In genomic region chrX:139932901-139933796, GRCh38 we compare ENCODE assay signal across 1 cellular context.
TF ChIP-seq lines count a peak whose summit lies in the region.

Gene ATP11C, minus strand, starts transcription at chrX:139933053. Its CDS starts 1,011 bp downstream, at chrX:139932042.

TF ChIP-seq in HEK293, 187 proteins besides CTCF, POLR2A, EP300 and RAD21 (continued from another document and continues in another):
- TF ChIP-seq, protein P1, sequence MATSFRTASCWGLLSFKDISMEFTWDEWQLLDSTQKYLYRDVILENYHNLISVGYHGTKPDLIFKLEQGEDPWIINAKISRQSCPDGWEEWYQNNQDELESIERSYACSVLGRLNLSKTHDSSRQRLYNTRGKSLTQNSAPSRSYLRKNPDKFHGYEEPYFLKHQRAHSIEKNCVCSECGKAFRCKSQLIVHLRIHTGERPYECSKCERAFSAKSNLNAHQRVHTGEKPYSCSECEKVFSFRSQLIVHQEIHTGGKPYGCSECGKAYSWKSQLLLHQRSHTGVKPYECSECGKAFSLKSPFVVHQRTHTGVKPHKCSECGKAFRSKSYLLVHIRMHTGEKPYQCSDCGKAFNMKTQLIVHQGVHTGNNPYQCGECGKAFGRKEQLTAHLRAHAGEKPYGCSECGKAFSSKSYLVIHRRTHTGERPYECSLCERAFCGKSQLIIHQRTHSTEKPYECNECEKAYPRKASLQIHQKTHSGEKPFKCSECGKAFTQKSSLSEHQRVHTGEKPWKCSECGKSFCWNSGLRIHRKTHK (tag by site-specific recombination; IDR thresholded peaks at IDR 0.05): no peak
- TF ChIP-seq ZNF610 (tag by site-specific recombination; IDR thresholded peaks at IDR 0.05; ENCODE audit: borderline replicate concordance) (no peak), ZNF626 (tag by site-specific recombination; IDR thresholded peaks at IDR 0.05) (no peak), ZBTB21 (tag by site-specific recombination; IDR thresholded peaks at IDR 0.05) (no peak), ZNF157 (tag by site-specific recombination; IDR thresholded peaks at IDR 0.05) (no peak), KLF1 (tag by site-specific recombination; IDR thresholded peaks at IDR 0.05) (peak; percentile 29; the same call in 1 of the 2 replicates), ZNF221 (tag by site-specific recombination; IDR thresholded peaks at IDR 0.05; ENCODE audit: borderline replicate concordance) (no peak), ZNF112 (tag by site-specific recombination; IDR thresholded peaks at IDR 0.05) (no peak), OVOL3 (tag by site-specific recombination; IDR thresholded peaks at IDR 0.05) (no peak), ZNF132 (tag by site-specific recombination; IDR thresholded peaks at IDR 0.05; ENCODE audit: borderline replicate concordance) (no peak), ZNF600 (tag by site-specific recombination; IDR thresholded peaks at IDR 0.05) (0 out of 2 replicates have a peak, but pooled peaks have one; percentile 12), ZSCAN16 (tag by site-specific recombination; IDR thresholded peaks at IDR 0.05) (no peak), SP3 (tag by site-specific recombination; IDR thresholded peaks at IDR 0.05) (peak; percentile 76), ZFP37 (tag by site-specific recombination; IDR thresholded peaks at IDR 0.05) (no peak), ZNF324 (tag by site-specific recombination; IDR thresholded peaks at IDR 0.05) (no peak), TCF7L2 (IDR thresholded peaks at IDR 0.05; ENCODE audit: borderline replicate concordance, low read depth, low read length) (no peak), ZNF548 (tag by site-specific recombination; IDR thresholded peaks at IDR 0.05) (no peak), ZNF837 (tag by site-specific recombination; IDR thresholded peaks at IDR 0.05) (no peak), ZNF19 (tag by site-specific recombination; IDR thresholded peaks at IDR 0.05; ENCODE audit: low read depth) (no peak), ZNF558 (tag by site-specific recombination; IDR thresholded peaks at IDR 0.05) (peak; percentile 13; the same call in 1 of the 2 replicates), ZNF561 (tag by site-specific recombination; IDR thresholded peaks at IDR 0.05; ENCODE audit: borderline replicate concordance) (peak; percentile 33; the same call in 1 of the 2 replicates), REPIN1 (tag by site-specific recombination; IDR thresholded peaks at IDR 0.05; ENCODE audit: low read depth) (no peak), MZF1 (tag by site-specific recombination; IDR thresholded peaks at IDR 0.05; ENCODE audit: borderline replicate concordance) (no peak), ZNF830 (tag by site-specific recombination; IDR thresholded peaks at IDR 0.05; ENCODE audit: low read depth) (no peak), ZBTB48 (tag by site-specific recombination; IDR thresholded peaks at IDR 0.05) (no peak), ZBTB20 (tag by site-specific recombination; IDR thresholded peaks at IDR 0.05) (peak; percentile 78), ZIC2 (tag by site-specific recombination; IDR thresholded peaks at IDR 0.05) (no peak), KLF17 (tag by site-specific recombination; IDR thresholded peaks at IDR 0.05) (no peak), ZNF341 (tag by site-specific recombination; IDR thresholded peaks at IDR 0.05; ENCODE audit: low read depth) (peak; percentile 97), KLF9 (tag by site-specific recombination; IDR thresholded peaks at IDR 0.05; ENCODE audit: low read depth) (peak; percentile 12; the same call in 1 of the 2 replicates), ZNF624 (tag by site-specific recombination; IDR thresholded peaks at IDR 0.05) (no peak), MYNN (tag by site-specific recombination; IDR thresholded peaks at IDR 0.05; ENCODE audit: borderline replicate concordance) (peak; percentile 94), ZNF76 (tag by site-specific recombination; IDR thresholded peaks at IDR 0.05; ENCODE audit: borderline replicate concordance, low read depth) (peak; percentile 77), ZNF621 (tag by site-specific recombination; IDR thresholded peaks at IDR 0.05) (no peak), ZBTB1 (tag by site-specific recombination; IDR thresholded peaks at IDR 0.05) (no peak), HIC1 (tag by site-specific recombination; IDR thresholded peaks at IDR 0.05) (no peak), MEIS1 (CRISPR knock-in tag; IDR thresholded peaks at IDR 0.05; ENCODE audit: borderline replicate concordance) (no peak), BCL11A (tag by site-specific recombination; IDR thresholded peaks at IDR 0.05; ENCODE audit: low read depth) (no peak), ZNF707 (tag by site-specific recombination; IDR thresholded peaks at IDR 0.05) (no peak), ZNF585B (tag by site-specific recombination; IDR thresholded peaks at IDR 0.05) (no peak), ZBTB8A (tag by site-specific recombination; IDR thresholded peaks at IDR 0.05) (peak; percentile 67), ZNF658 (tag by site-specific recombination; IDR thresholded peaks at IDR 0.05) (no peak), ZBTB17 (tag by site-specific recombination; IDR thresholded peaks at IDR 0.05) (0 out of 2 replicates have a peak, but pooled peaks have one; percentile 14), ZXDB (tag by site-specific recombination; IDR thresholded peaks at IDR 0.05) (peak; percentile 43; the same call in 1 of the 2 replicates), ZNF426 (tag by site-specific recombination; IDR thresholded peaks at IDR 0.05) (no peak), ZNF10 (tag by site-specific recombination; IDR thresholded peaks at IDR 0.05) (no peak), KLF7 (tag by site-specific recombination; IDR thresholded peaks at IDR 0.05; ENCODE audit: borderline replicate concordance) (no peak; the same call in 1 of the 2 replicates), HOXA7 (CRISPR knock-in tag; IDR thresholded peaks at IDR 0.05; ENCODE audit: borderline replicate concordance) (no peak), ZNF133 (tag by site-specific recombination; IDR thresholded peaks at IDR 0.05) (no peak), ZNF501 (tag by site-specific recombination; IDR thresholded peaks at IDR 0.05) (no peak), SETDB1 (IDR thresholded peaks at IDR 0.05; ENCODE audit: insufficient read length, low read length) (no peak), KLF16 (tag by site-specific recombination; IDR thresholded peaks at IDR 0.05) (peak; percentile 47; the same call in 1 of the 2 replicates), HOXD13 (CRISPR knock-in tag; IDR thresholded peaks at IDR 0.05; ENCODE audit: borderline replicate concordance) (no peak), ZNF645 (tag by site-specific recombination; IDR thresholded peaks at IDR 0.05) (no peak), ZNF692 (tag by site-specific recombination; IDR thresholded peaks at IDR 0.05) (no peak; the same call in 1 of the 2 replicates)
- TF ChIP-seq, protein P2, sequence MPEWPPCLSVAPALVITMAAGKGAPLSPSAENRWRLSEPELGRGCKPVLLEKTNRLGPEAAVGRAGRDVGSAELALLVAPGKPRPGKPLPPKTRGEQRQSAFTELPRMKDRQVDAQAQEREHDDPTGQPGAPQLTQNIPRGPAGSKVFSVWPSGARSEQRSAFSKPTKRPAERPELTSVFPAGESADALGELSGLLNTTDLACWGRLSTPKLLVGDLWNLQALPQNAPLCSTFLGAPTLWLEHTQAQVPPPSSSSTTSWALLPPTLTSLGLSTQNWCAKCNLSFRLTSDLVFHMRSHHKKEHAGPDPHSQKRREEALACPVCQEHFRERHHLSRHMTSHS (tag by site-specific recombination; IDR thresholded peaks at IDR 0.05): no peak
- TF ChIP-seq, protein P3, sequence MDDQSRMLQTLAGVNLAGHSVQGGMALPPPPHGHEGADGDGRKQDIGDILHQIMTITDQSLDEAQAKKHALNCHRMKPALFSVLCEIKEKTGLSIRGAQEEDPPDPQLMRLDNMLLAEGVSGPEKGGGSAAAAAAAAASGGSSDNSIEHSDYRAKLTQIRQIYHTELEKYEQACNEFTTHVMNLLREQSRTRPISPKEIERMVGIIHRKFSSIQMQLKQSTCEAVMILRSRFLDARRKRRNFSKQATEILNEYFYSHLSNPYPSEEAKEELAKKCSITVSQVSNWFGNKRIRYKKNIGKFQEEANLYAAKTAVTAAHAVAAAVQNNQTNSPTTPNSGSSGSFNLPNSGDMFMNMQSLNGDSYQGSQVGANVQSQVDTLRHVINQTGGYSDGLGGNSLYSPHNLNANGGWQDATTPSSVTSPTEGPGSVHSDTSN (CRISPR knock-in tag; IDR thresholded peaks at IDR 0.05): no peak
- TF ChIP-seq, protein P4, sequence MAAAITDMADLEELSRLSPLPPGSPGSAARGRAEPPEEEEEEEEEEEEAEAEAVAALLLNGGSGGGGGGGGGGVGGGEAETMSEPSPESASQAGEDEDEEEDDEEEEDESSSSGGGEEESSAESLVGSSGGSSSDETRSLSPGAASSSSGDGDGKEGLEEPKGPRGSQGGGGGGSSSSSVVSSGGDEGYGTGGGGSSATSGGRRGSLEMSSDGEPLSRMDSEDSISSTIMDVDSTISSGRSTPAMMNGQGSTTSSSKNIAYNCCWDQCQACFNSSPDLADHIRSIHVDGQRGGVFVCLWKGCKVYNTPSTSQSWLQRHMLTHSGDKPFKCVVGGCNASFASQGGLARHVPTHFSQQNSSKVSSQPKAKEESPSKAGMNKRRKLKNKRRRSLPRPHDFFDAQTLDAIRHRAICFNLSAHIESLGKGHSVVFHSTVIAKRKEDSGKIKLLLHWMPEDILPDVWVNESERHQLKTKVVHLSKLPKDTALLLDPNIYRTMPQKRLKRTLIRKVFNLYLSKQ (tag by site-specific recombination; IDR thresholded peaks at IDR 0.05; ENCODE audit: borderline replicate concordance): no peak
- TF ChIP-seq, protein P5, sequence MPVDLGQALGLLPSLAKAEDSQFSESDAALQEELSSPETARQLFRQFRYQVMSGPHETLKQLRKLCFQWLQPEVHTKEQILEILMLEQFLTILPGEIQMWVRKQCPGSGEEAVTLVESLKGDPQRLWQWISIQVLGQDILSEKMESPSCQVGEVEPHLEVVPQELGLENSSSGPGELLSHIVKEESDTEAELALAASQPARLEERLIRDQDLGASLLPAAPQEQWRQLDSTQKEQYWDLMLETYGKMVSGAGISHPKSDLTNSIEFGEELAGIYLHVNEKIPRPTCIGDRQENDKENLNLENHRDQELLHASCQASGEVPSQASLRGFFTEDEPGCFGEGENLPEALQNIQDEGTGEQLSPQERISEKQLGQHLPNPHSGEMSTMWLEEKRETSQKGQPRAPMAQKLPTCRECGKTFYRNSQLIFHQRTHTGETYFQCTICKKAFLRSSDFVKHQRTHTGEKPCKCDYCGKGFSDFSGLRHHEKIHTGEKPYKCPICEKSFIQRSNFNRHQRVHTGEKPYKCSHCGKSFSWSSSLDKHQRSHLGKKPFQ (tag by site-specific recombination; IDR thresholded peaks at IDR 0.05): no peak
- TF ChIP-seq, protein P6, sequence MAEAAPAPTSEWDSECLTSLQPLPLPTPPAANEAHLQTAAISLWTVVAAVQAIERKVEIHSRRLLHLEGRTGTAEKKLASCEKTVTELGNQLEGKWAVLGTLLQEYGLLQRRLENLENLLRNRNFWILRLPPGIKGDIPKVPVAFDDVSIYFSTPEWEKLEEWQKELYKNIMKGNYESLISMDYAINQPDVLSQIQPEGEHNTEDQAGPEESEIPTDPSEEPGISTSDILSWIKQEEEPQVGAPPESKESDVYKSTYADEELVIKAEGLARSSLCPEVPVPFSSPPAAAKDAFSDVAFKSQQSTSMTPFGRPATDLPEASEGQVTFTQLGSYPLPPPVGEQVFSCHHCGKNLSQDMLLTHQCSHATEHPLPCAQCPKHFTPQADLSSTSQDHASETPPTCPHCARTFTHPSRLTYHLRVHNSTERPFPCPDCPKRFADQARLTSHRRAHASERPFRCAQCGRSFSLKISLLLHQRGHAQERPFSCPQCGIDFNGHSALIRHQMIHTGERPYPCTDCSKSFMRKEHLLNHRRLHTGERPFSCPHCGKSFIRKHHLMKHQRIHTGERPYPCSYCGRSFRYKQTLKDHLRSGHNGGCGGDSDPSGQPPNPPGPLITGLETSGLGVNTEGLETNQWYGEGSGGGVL (tag by site-specific recombination; IDR thresholded peaks at IDR 0.05): peak; percentile 78
